ENCODE assay signal across 11 cellular contexts in genomic region chr13:49517461-49517860, GRCh38. TPM values are rescaled to one million over a fixed set of nuclear protein-coding genes. Genes with fewer than 3 reads are reported as not detected.
DNase-seq lines count a peak whose midpoint lies in the region; ATAC-seq, FAIRE-seq and TF ChIP-seq lines count a peak whose summit lies in the region.
"Had no signal": no experiment of that assay in that cellular context is flagged by ENCODE, and none has a peak within 500 bp of the region (broad histone marks: within the 10 kb centered on the region; RNA-seq: fewer than 3 reads in every experiment).

No MANE protein-coding gene starts in this region.

- TF ChIP-seq CTCF in C4-2B (conservative IDR thresholded peaks at IDR 0.05) (peak; percentile 20), endodermal cell (conservative IDR thresholded peaks at IDR 0.05) (peak; percentile 73), coronary artery (IDR thresholded peaks at IDR 0.05) (no peak)

- H3K18ac ChIP-seq in mesenchymal stem cell (ENCODE audit: low read depth in 1 of 2, low read length in 2 of 2) = no peak overlapping the region

- no peak overlapping the region for H3K23ac ChIP-seq in mesenchymal stem cell (ENCODE audit: low read length in 2 of 2)

- H3K27me3 ChIP-seq in endodermal cell (ENCODE audit: control insufficient read depth, insufficient read depth, low read length, poor library complexity, severe bottlenecking) = no peaks in the 10 kb centered on the region
- H3K27me3 ChIP-seq in mesenchymal stem cell (ENCODE audit: control insufficient read depth in 1 of 2, insufficient read depth in 1 of 2, low read length in 2 of 2) = no peaks in the 10 kb centered on the region
- no peaks in the 10 kb centered on the region for H3K27me3 ChIP-seq in effector memory CD4-positive, alpha-beta T cell (replicated peaks; ENCODE audit: control insufficient read depth, insufficient read depth, low read length, poor library complexity, severe bottlenecking)

- H3K27me3 Mint-ChIP-seq in endodermal cell (ENCODE audit: insufficient read depth) = no peaks in the 10 kb centered on the region

- H3K14ac ChIP-seq in mesenchymal stem cell (ENCODE audit: low read length in 2 of 2) = no peak overlapping the region

- H3K36me3 ChIP-seq in endodermal cell (ENCODE audit: control insufficient read depth, insufficient read depth, low read length) (peaks cover 9% of the 10 kb centered on the region), mesenchymal stem cell (ENCODE audit: control insufficient read depth in 1 of 2, insufficient read depth in 2 of 2, low read depth in 1 of 2, low read length in 2 of 2) (peaks cover 19 to 74% of the 10 kb centered on the region in 2 experiments)
- peaks cover 70% of the 10 kb centered on the region for H3K36me3 ChIP-seq in effector memory CD4-positive, alpha-beta T cell (ENCODE audit: control insufficient read depth, insufficient read depth, low read length)

- H2BK120ac ChIP-seq in mesenchymal stem cell (ENCODE audit: low read depth, low read length) = no peak overlapping the region

- no peak overlapping the region for H3K9ac ChIP-seq in endodermal cell (ENCODE audit: extremely low read depth, low read length, poor library complexity, severe bottlenecking)
- peak overlapping the region; percentile 37 for H3K9ac ChIP-seq in mesenchymal stem cell (ENCODE audit: low read length)

- no peak overlapping the region for H3K27ac Mint-ChIP-seq in endodermal cell

- H3K79me1 ChIP-seq in mesenchymal stem cell (replicated peaks; ENCODE audit: low read length, poor library complexity, severe bottlenecking) = peaks cover 12% of the 10 kb centered on the region

- no peak overlapping the region for H2AFZ ChIP-seq in mesenchymal stem cell (ENCODE audit: low read depth, low read length)

- H3K36me3 Mint-ChIP-seq in endodermal cell (ENCODE audit: low read depth) = peaks cover 33% of the 10 kb centered on the region

- FAIRE-seq in HTR-8/SVneo (lab: Jason Lieb, UNC) = no peak

- no peak overlapping the region for H3K4me3 Mint-ChIP-seq in endodermal cell

- no peak overlapping the region for H3K4me2 ChIP-seq in mesenchymal stem cell (ENCODE audit: low read length, poor library complexity, severe bottlenecking)

- peaks cover 4% of the 10 kb centered on the region for H3K4me1 Mint-ChIP-seq in endodermal cell

- no peak overlapping the region for H2BK12ac ChIP-seq in mesenchymal stem cell (ENCODE audit: low read length in 2 of 2)

- H2BK5ac ChIP-seq in mesenchymal stem cell (ENCODE audit: low read depth, low read length, poor library complexity, severe bottlenecking) = no peak overlapping the region

- no peaks in the 10 kb centered on the region for H3K9me3 ChIP-seq in endodermal cell (ENCODE audit: control insufficient read depth, low read length)
- H3K9me3 ChIP-seq in mesenchymal stem cell (ENCODE audit: control insufficient read depth, low read length) = no peaks in the 10 kb centered on the region
- H3K9me3 ChIP-seq in effector memory CD4-positive, alpha-beta T cell (ENCODE audit: control insufficient read depth, low read length) = no peaks in the 10 kb centered on the region

- 76 to 82% methylated on average over 6 of the region's 6 CpGs for WGBS in endodermal cell (ENCODE audit: insufficient coverage in 1 of 2, insufficient read length in 1 of 2), 2 experiments
- 75% methylated on average over 6 of the region's 6 CpGs for WGBS in mesenchymal stem cell

- H3K4me3 ChIP-seq in endodermal cell (ENCODE audit: low read length) = no peak overlapping the region
- no peak overlapping the region for H3K4me3 ChIP-seq in mesenchymal stem cell (ENCODE audit: insufficient read depth in 1 of 2, low read depth in 1 of 2, low read length in 2 of 2)
- no peak overlapping the region for H3K4me3 ChIP-seq in effector memory CD4-positive, alpha-beta T cell (ENCODE audit: insufficient read depth, low read depth, low read length, poor library complexity, severe bottlenecking)
- H3K4me3 ChIP-seq in coronary artery = no peak overlapping the region

- H3K9me3 Mint-ChIP-seq in endodermal cell = no peaks in the 10 kb centered on the region

- ATAC-seq in GM19023 (IDR thresholded peaks at IDR 0.05; ENCODE audit: unreplicated experiment) = no peak
- ATAC-seq in GM19455 (IDR thresholded peaks at IDR 0.05; ENCODE audit: unreplicated experiment) = no peak
- ATAC-seq: stimulated activated naive CD8-positive, alpha-beta T cell treated with anti-CD3 and anti-CD28 coated beads, Interleukin-15, Interleukin-2, amounts not matched to agents 100 U/mL and 50 U/mL, for 24 hours had no signal

- peak; percentile 10 for DNase-seq in HTR-8/SVneo (ENCODE audit: insufficient read length, low spot score)
- peak; percentile 70 for DNase-seq in endodermal cell
- DNase-seq in mesenchymal stem cell = peak; percentile 40
- DNase-seq in effector memory CD4-positive, alpha-beta T cell = no peak
- DNase-seq in coronary artery (ENCODE audit: low spot score) = no peak
- DNase-seq: activated effector memory CD4-positive, alpha-beta T cell treated with Interleukin-2 at 50 U/mL for 16 hours; NK-92 treated with Interleukin-12 subunit alpha and Interleukin-12 subunit beta, amount 100 ng/mL, for 24 hours; stimulated activated naive CD8-positive, alpha-beta T cell treated with anti-CD3 and anti-CD28 coated beads, Interleukin-15, Interleukin-2, amounts not matched to agents 100 U/mL and 50 U/mL, for 24 hours had no signal

- no peak overlapping the region for H4K8ac ChIP-seq in mesenchymal stem cell (ENCODE audit: low read length)

- H2AK5ac ChIP-seq in mesenchymal stem cell (ENCODE audit: low read length, severe bottlenecking) = no peak overlapping the region

- no peak overlapping the region for H3K4ac ChIP-seq in mesenchymal stem cell (ENCODE audit: low read depth in 1 of 2, low read length in 2 of 2)

- no peak overlapping the region for H3K27ac ChIP-seq in C4-2B
- no peak overlapping the region for H3K27ac ChIP-seq in endodermal cell (ENCODE audit: low read depth, low read length)
- H3K27ac ChIP-seq in mesenchymal stem cell (ENCODE audit: low read length, poor library complexity, severe bottlenecking) = no peak overlapping the region
- no peak overlapping the region for H3K27ac ChIP-seq in effector memory CD4-positive, alpha-beta T cell (ENCODE audit: insufficient read depth, low read length, poor library complexity, severe bottlenecking)
- no peak overlapping the region for H3K27ac ChIP-seq in coronary artery

- no peak overlapping the region for H4K91ac ChIP-seq in mesenchymal stem cell (ENCODE audit: low read length)

- H3K4me1 ChIP-seq in endodermal cell (ENCODE audit: control insufficient read depth, insufficient read depth, low read length) (no peaks in the 10 kb centered on the region), mesenchymal stem cell (ENCODE audit: control insufficient read depth, insufficient read depth, low read depth, low read length) (peaks cover 2% of the 10 kb centered on the region)
- H3K4me1 ChIP-seq in effector memory CD4-positive, alpha-beta T cell (ENCODE audit: control insufficient read depth, insufficient read depth, low read length, poor library complexity, severe bottlenecking) = no peaks in the 10 kb centered on the region

- H2BK15ac ChIP-seq in mesenchymal stem cell (ENCODE audit: low read depth, poor library complexity, severe bottlenecking) = no peak overlapping the region

RNA-seq across cellular contexts. Expression of gene PHF11, which starts 21.7 kb away (rescaled TPM):
- total RNA-seq in endodermal cell = 10 to 100 TPM; 16.8 to 21.0 TPM
- 6.2 TPM for polyA plus RNA-seq in endodermal cell (2013, experiment 1 of 2)
- 9.6 TPM for polyA plus RNA-seq in endodermal cell (2013, experiment 2 of 2)
- 35.2 TPM for polyA plus RNA-seq in mesenchymal stem cell (2013, experiment 1 of 2)
- polyA plus RNA-seq in mesenchymal stem cell (2013, experiment 2 of 2) = 34.4 TPM

Comparison
In these comparisons a context has a peak if more than half of its experiments do, and no peak if none do; other contexts are left out.
1. DNase-seq: peak in HTR-8/SVneo (single experiment), endodermal cell (single experiment) and mesenchymal stem cell (single experiment); none in effector memory CD4-positive, alpha-beta T cell (0 of 3) and coronary artery (single experiment).